23 cellular contexts compared by ENCODE assay signal in genomic region chr11:92826136-92826535, GRCh38.
DNase-seq lines count a peak whose midpoint lies in the region; ATAC-seq and TF ChIP-seq lines count a peak whose summit lies in the region.
"Had no signal": no experiment of that assay in that cellular context is flagged by ENCODE, and none has a peak within 500 bp of the region (broad histone marks: within the 10 kb centered on the region; RNA-seq: fewer than 3 reads in every experiment).

No MANE protein-coding gene starts in this region.

- H3K36me3 ChIP-seq in left lung = no peaks in the 10 kb centered on the region
- H3K36me3 ChIP-seq: colonic mucosa, SJSA1, spleen had no signal

- H3K4me1 ChIP-seq in left lung = no peaks in the 10 kb centered on the region
- H3K4me1 ChIP-seq: colonic mucosa, psoas muscle, SJSA1, spleen had no signal

- ATAC-seq in left lung (peak; percentile 74), HG03045 (IDR thresholded peaks at IDR 0.05; ENCODE audit: unreplicated experiment) (no peak), HG03280 (IDR thresholded peaks at IDR 0.05; ENCODE audit: unreplicated experiment) (no peak)
- ATAC-seq: activated CD8-positive, alpha-beta T cell treated with anti-CD3 and anti-CD28 coated beads, Interleukin-2, amount 10 ng/mL, durations not matched to agents 7 days and 5 days; left cardiac atrium; psoas muscle had no signal

- no peaks in the 10 kb centered on the region for H3K9me3 ChIP-seq in left lung
- H3K9me3 ChIP-seq: colonic mucosa, psoas muscle, SJSA1, spleen had no signal

- TF ChIP-seq CTCF in AG10803 (conservative IDR thresholded peaks at IDR 0.05; ENCODE audit: low read length) = no peak
- TF ChIP-seq CTCF in left lung (IDR thresholded peaks at IDR 0.05) = no peak

- H3K4me3 ChIP-seq in AG10803 (ENCODE audit: low read length) = no peak overlapping the region
- no peak overlapping the region for H3K4me3 ChIP-seq in left lung
- H3K4me3 ChIP-seq: colonic mucosa, PC-9, psoas muscle, SJSA1, spleen had no signal

- no peak overlapping the region for H3K27ac ChIP-seq in left lung
- H3K27ac ChIP-seq: colonic mucosa, PC-9, psoas muscle, SJSA1, spleen had no signal

- H3K27me3 ChIP-seq in left lung = no peaks in the 10 kb centered on the region
- H3K27me3 ChIP-seq: colonic mucosa, SJSA1, spleen had no signal

- DNase-seq in AG10803 (ENCODE audit: low read depth) = peak; percentile 73
- peak; percentile 31 for DNase-seq in M059J (ENCODE audit: low read depth)
- peak; percentile 47 for DNase-seq in epidermal melanocyte (ENCODE audit: insufficient read length, low spot score)
- DNase-seq in left lung = no peak
- DNase-seq in activated T-cell treated with anti-CD3 and anti-CD28 coated beads for 4 hours = no peak
- DNase-seq in SIG-M5 (lab: John Stamatoyannopoulos, UW) = no peak
- DNase-seq: ACHN; activated B cell treated with CpG ODN at 0.5 μM for 24 hours; activated CD8-positive, alpha-beta T cell treated with anti-CD3 and anti-CD28 coated beads, Interleukin-2, amount 10 ng/mL, durations not matched to agents 7 days and 5 days; activated T-cell treated with anti-CD3 and anti-CD28 coated beads, Interleukin-2, amount 50 U/mL, for 48 hours; CD4-positive, alpha-beta T cell; colonic mucosa; DMS153; endodermal cell; hippocampal formation; left cardiac atrium; psoas muscle; spleen; stimulated activated CD4-positive, alpha-beta T cell treated with anti-CD3 and anti-CD28 coated beads, Interleukin-4, amount 100 ng/mL, for 4 hours had no signal

- intact Hi-C loops in left lung (cut with DNase I) = no loop called here

Comparison
In these comparisons a context has a peak if more than half of its experiments do, and no peak if none do; other contexts are left out.
1. DNase-seq: peak in AG10803 (single experiment), M059J (single experiment) and epidermal melanocyte (single experiment); none in left lung (0 of 2), activated T-cell treated with anti-CD3 and anti-CD28 coated beads for 4 hours (single experiment) and SIG-M5 (single experiment).